19 cellular contexts compared by ENCODE assay signal in genomic region chr15:47708595-47708994, GRCh38. TPM values are rescaled to one million over a fixed set of nuclear protein-coding genes. Genes with fewer than 3 reads are reported as not detected.
DNase-seq lines count a peak whose midpoint lies in the region; ATAC-seq and TF ChIP-seq lines count a peak whose summit lies in the region.
"Had no signal": no experiment of that assay in that cellular context is flagged by ENCODE, and none has a peak within 500 bp of the region (broad histone marks: within the 10 kb centered on the region; RNA-seq: fewer than 3 reads in every experiment).

No MANE protein-coding gene starts in this region.

- DNase-seq in LoVo (ENCODE audit: low spot score) (peak; percentile 41), colonic mucosa (peak; percentile 57), mucosa of descending colon (peak in 1 of 3 donors; percentile 68), transverse colon (peak; percentile 14), NCI-H2081 treated with DMSO at 0.1 percent for 48 hours (lab: John Stamatoyannopoulos, UW) (no peak)
- DNase-seq in stimulated activated naive CD4-positive, alpha-beta T cell (lab: John Stamatoyannopoulos, UW), result no peak
- DNase-seq: C1 segment of cervical spinal cord; Calu3; CD4-positive, alpha-beta memory T cell; COR-L47; DMS53; DND-41; GM23248; H7; HCEC 1CT had no signal

- no peak for TF ChIP-seq EP300 in transverse colon (IDR thresholded peaks at IDR 0.05; ENCODE audit: low read depth)

- H3K27me3 ChIP-seq in colonic mucosa, result no peaks in the 10 kb centered on the region
- H3K27me3 ChIP-seq in transverse colon, result no peaks in the 10 kb centered on the region

- H3K9me3 ChIP-seq in colonic mucosa, result no peaks in the 10 kb centered on the region
- no peaks in the 10 kb centered on the region for H3K9me3 ChIP-seq in mucosa of descending colon
- no peaks in the 10 kb centered on the region for H3K9me3 ChIP-seq in transverse colon

- H3K9ac ChIP-seq in colonic mucosa (ENCODE audit: low read depth in 2 of 2, low read length in 2 of 2), result no peak overlapping the region
- H3K9ac ChIP-seq: GM23248 had no signal

- no peak for TF ChIP-seq CTCF in colonic mucosa (IDR thresholded peaks at IDR 0.05)
- no peak for TF ChIP-seq CTCF in mucosa of descending colon (IDR thresholded peaks at IDR 0.05)
- TF ChIP-seq CTCF in transverse colon (IDR thresholded peaks at IDR 0.05), result no peak

- no peak for TF ChIP-seq POLR2A in transverse colon (IDR thresholded peaks at IDR 0.05)

- H3K4me1 ChIP-seq in colonic mucosa (no peaks in the 10 kb centered on the region), mucosa of descending colon (ENCODE audit: low read depth) (peaks cover 14% of the 10 kb centered on the region), transverse colon (peaks cover 0 to 52% (median 34%) of the 10 kb centered on the region in 4 donors)

- H3K4me3 ChIP-seq in colonic mucosa, result no peak overlapping the region
- no peak overlapping the region for H3K4me3 ChIP-seq in mucosa of descending colon
- no peak overlapping the region for H3K4me3 ChIP-seq in transverse colon
- H3K4me3 ChIP-seq: GM23248 had no signal

- in situ Hi-C loops in transverse colon (cut with MboI; ENCODE audit: low pct_ligation_motif_present in 1 of 4, low pct_unique_long_range_greater_than_20kb in 1 of 4, low sequenced_read_pairs in 3 of 4), result loop anchor here in 1 of 4 donors (25.0 kb wide), 1 partner anchor 279 kb away; no protein-coding TSS in a partner anchor

- ATAC-seq in mucosa of descending colon (peak; percentile 89), HG02840 (IDR thresholded peaks at IDR 0.05; ENCODE audit: low FRiP score, unreplicated experiment) (no peak), GM18907 (IDR thresholded peaks at IDR 0.05; ENCODE audit: unreplicated experiment) (no peak)

- H3K36me3 ChIP-seq in colonic mucosa (no peaks in the 10 kb centered on the region), mucosa of descending colon (ENCODE audit: low read depth) (no peaks in the 10 kb centered on the region), transverse colon (no peaks in the 10 kb centered on the region)

- peak overlapping the region; percentile 70 for H3K27ac ChIP-seq in colonic mucosa
- H3K27ac ChIP-seq in transverse colon, result peak overlapping the region; percentile 65 to 82 (median 81)
- H3K27ac ChIP-seq: GM23248 had no signal

- intact Hi-C loops in colonic mucosa (cut with DNase I), result no loop called here
- intact Hi-C loops in mucosa of descending colon (cut with DNase I, micrococcal nuclease), result no loop called here
- intact Hi-C loops in transverse colon (cut with DNase I; ENCODE audit: low total_unique reads), result no loop called here

RNA-seq across cellular contexts. Expression of gene SEMA6D, which starts 8.7 kb away (rescaled TPM):
- 10 to 100 TPM; 26.4 to 34.7 TPM for total RNA-seq in colonic mucosa
- total RNA-seq in mucosa of descending colon, result 10 to 100 TPM; 43.3 to 77.2 (median 48.3) TPM
- total RNA-seq in transverse colon, result 10 to 100 TPM; 23.3 to 59.4 (median 42.7) TPM
- total RNA-seq: A172; B cell; Calu3; CD4-positive, alpha-beta memory T cell had no signal

Comparison
In these comparisons a context has a peak if more than half of its experiments do, and no peak if none do; other contexts are left out.
1. DNase-seq: peak in LoVo (single experiment), colonic mucosa (single experiment) and transverse colon (single experiment); none in NCI-H2081 treated with DMSO at 0.1 percent for 48 hours (single experiment) and stimulated activated naive CD4-positive, alpha-beta T cell (0 of 6).